9 cellular contexts compared by ENCODE assay signal in genomic region chr1:34578306-34578705, GRCh38.
"Had no signal": no experiment of that assay in that cellular context is flagged by ENCODE, and none has a peak within 500 bp of the region (broad histone marks: within the 10 kb centered on the region; RNA-seq: fewer than 3 reads in every experiment).

No MANE protein-coding gene starts in this region.

- H3K27ac Mint-ChIP-seq: HFFc6, IgD-negative memory B cell had no signal

- H3K36me3 Mint-ChIP-seq: IgD-negative memory B cell had no signal

- H3K4me3 ChIP-seq: GM23248, HAP-1 had no signal

- DNase-seq: GM23248, GOT3, H7, HFFc6, KBM-7 had no signal

- H3K9me3 ChIP-seq: HAP-1 had no signal

- H3K9ac ChIP-seq: GM23248 had no signal

- H3K36me3 ChIP-seq: HAP-1 had no signal

- FAIRE-seq: HTR-8/SVneo had no signal

- ATAC-seq: HCT116 had no signal

- H3K4me1 Mint-ChIP-seq: IgD-negative memory B cell had no signal

- H3K4me1 ChIP-seq: HAP-1 had no signal

- H2AFZ ChIP-seq: GM23248 had no signal

- H3K27ac ChIP-seq: GM23248 had no signal

- H3K4me3 Mint-ChIP-seq: HFFc6, IgD-negative memory B cell had no signal
